ENCODE assay signal across 8 cellular contexts in the genomic region with DNA sequence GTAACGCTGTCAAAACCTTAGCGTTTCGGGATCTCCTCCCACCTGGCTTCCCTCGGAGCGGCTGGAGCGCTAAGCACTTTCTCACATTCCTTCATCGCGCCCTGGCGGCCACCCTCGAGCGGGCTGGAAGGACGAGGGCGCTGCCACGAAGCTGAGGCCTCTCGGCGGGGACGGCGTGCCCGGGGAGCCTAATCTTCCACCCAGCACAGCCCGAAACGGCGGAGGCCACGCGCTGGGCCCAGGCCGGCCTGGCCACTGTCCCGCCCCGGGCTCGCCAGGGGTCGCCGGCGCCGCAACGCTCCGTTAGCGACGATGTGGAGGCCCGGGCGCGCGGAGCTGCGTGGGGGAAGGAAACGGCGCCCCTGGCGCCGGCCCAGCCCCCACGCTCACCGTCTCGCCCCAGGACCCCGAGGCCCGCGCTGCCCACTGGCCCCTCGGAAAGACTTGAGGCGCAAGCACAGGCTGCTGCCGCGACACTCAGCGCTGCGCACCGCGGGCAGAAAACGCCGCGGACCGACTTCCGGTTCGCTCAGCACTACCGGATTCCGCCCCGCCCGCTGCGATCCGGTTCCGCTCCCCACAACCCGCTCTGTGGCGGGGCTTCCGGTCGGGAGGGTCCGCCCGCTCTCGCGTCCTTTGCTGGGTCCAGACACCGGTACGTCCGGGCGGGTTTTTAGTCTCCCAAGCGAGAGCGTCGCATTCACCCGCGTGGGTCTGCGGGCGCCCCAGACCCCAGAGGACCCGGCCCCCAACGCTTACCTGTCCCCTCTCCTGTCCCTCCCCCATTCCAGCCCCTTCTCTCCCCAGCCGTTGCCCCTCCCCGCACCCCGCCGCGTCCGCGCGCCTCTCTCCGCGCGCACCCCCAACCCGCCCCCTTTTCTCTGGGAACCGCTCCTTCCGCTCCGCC. TPM values are rescaled to one million over a fixed set of nuclear protein-coding genes. Genes with fewer than 3 reads are reported as not detected.
DNase-seq lines count a peak whose midpoint lies in the region; ATAC-seq and TF ChIP-seq lines count a peak whose summit lies in the region.

A gene with protein sequence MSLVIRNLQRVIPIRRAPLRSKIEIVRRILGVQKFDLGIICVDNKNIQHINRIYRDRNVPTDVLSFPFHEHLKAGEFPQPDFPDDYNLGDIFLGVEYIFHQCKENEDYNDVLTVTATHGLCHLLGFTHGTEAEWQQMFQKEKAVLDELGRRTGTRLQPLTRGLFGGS (plus strand): TSS at position 582 of the 907 bp plus-strand sequence. CDS start 572 bp downstream, outside the sequence.

- ATAC-seq in HG02571 (IDR thresholded peaks at IDR 0.05; ENCODE audit: unreplicated experiment), result peak; percentile 85
- peak; percentile 98 for ATAC-seq in SK-N-SH treated with all-trans-retinoic acid at 6 μM for 48 hours
- peak; percentile 92 to 97 for ATAC-seq in activated naive CD4-positive, alpha-beta T cell treated with anti-CD3 and anti-CD28 coated beads, Interleukin-2, amount 50 U/mL, for 72 hours

- TF ChIP-seq POLR2A in testis (IDR thresholded peaks at IDR 0.05), result no peak

- intact Hi-C loops in testis (cut with DNase I; ENCODE audit: low total_unique reads), result no loop called here

- H4K20me1 ChIP-seq in osteoblast (ENCODE audit: insufficient read depth, low read length), result peaks cover 22% of the 10 kb centered on the region

- H3K36me3 ChIP-seq in osteoblast (ENCODE audit: insufficient read depth, low read length) (peaks cover 25% of the 10 kb centered on the region), testis (ENCODE audit: low read depth, missing control alignments) (no peaks in the 10 kb centered on the region)

- H3K27ac ChIP-seq in osteoblast (ENCODE audit: low read depth, low read length) (peak within 1 kb of the TSS; percentile 81), testis (peak within 1 kb of the TSS; percentile 95)

- peaks cover 56% of the 10 kb centered on the region for H3K79me2 ChIP-seq in osteoblast (ENCODE audit: insufficient read depth, low read length)

- H3K9me3 ChIP-seq in osteoblast (ENCODE audit: low read depth, low read length), result no peaks in the 10 kb centered on the region
- H3K9me3 ChIP-seq in testis, result no peaks in the 10 kb centered on the region

- peak within 1 kb of the TSS; percentile 92 for H2AFZ ChIP-seq in osteoblast (ENCODE audit: low read length)

- H3K27ac Mint-ChIP-seq in activated naive CD4-positive, alpha-beta T cell treated with anti-CD3 and anti-CD28 coated beads, Interleukin-2, amount 50 U/mL, for 72 hours, result peak within 1 kb of the TSS; percentile 86 to 99

- peak within 1 kb of the TSS; percentile 91 for H3K4me2 ChIP-seq in osteoblast (ENCODE audit: insufficient read depth, low read length)

- peak; percentile 98 for DNase-seq in GM10266 (ENCODE audit: extremely low spot score)
- DNase-seq in NCI-H1048 (lab: John Stamatoyannopoulos, UW), result peak; percentile 88
- DNase-seq in activated naive CD4-positive, alpha-beta T cell treated with anti-CD3 and anti-CD28 coated beads, Interleukin-2, amount 50 U/mL, for 72 hours (ENCODE audit: low spot score in 2 of 2), result peak; percentile 87 to 89
- DNase-seq in glomerular visceral epithelial cell (ENCODE audit: extremely low spot score), result peak; percentile 90
- peak; percentile 98 for DNase-seq in osteoblast (ENCODE audit: insufficient read length, low spot score, missing footprints)
- peak; percentile 91 for DNase-seq in testis

- peaks cover 33% of the 10 kb centered on the region for H3K4me1 ChIP-seq in osteoblast (ENCODE audit: insufficient read depth, low read length)
- peaks cover 19% of the 10 kb centered on the region for H3K4me1 ChIP-seq in testis

- WGBS in testis, 2 donors, result 1% methylated on average over 41 to 107 of the region's 108 CpGs

- H3K4me3 ChIP-seq in osteoblast (ENCODE audit: insufficient read depth, low read length), result peak within 1 kb of the TSS; percentile 93
- H3K4me3 ChIP-seq in testis, result peak within 1 kb of the TSS; percentile 85 to 96

- H3K36me3 Mint-ChIP-seq in activated naive CD4-positive, alpha-beta T cell treated with anti-CD3 and anti-CD28 coated beads, Interleukin-2, amount 50 U/mL, for 72 hours, result peaks cover 20 to 26% of the 10 kb centered on the region in 2 donors

- H3K9me3 Mint-ChIP-seq in activated naive CD4-positive, alpha-beta T cell treated with anti-CD3 and anti-CD28 coated beads, Interleukin-2, amount 50 U/mL, for 72 hours, result no peaks in the 10 kb centered on the region

- H3K27me3 ChIP-seq in osteoblast (ENCODE audit: insufficient read depth, low read length), result no peaks in the 10 kb centered on the region
- H3K27me3 ChIP-seq in testis, result no peaks in the 10 kb centered on the region

- peak; percentile 48 for TF ChIP-seq CTCF in GM10266 (IDR thresholded peaks at IDR 0.05; ENCODE audit: control insufficient read depth, insufficient read depth, low read depth, missing control alignments)
- peak; percentile 34 for TF ChIP-seq CTCF in osteoblast (IDR thresholded peaks at IDR 0.05; ENCODE audit: extremely low read depth, low read depth, low read length)
- TF ChIP-seq CTCF in testis (IDR thresholded peaks at IDR 0.05), result peak; percentile 16 to 20 (median 19)

TF ChIP-seq in SK-N-SH treated with all-trans-retinoic acid at 6 μM for 48 hours, 23 proteins besides CTCF, POLR2A, EP300 and RAD21:
- TF ChIP-seq SNAI2 (CRISPR knock-in tag; IDR thresholded peaks at IDR 0.05), result no peak
- TF ChIP-seq CSDC2 (CRISPR knock-in tag; IDR thresholded peaks at IDR 0.05), result no peak
- TF ChIP-seq RARB (CRISPR knock-in tag; IDR thresholded peaks at IDR 0.05), result no peak
- TF ChIP-seq ZNF70 (CRISPR knock-in tag; IDR thresholded peaks at IDR 0.05), result no peak
- TF ChIP-seq ZFP30 (CRISPR knock-in tag; IDR thresholded peaks at IDR 0.05), result no peak
- no peak for TF ChIP-seq PPARA (CRISPR knock-in tag; IDR thresholded peaks at IDR 0.05; ENCODE audit: borderline replicate concordance)
- TF ChIP-seq ARNTL (CRISPR knock-in tag; IDR thresholded peaks at IDR 0.05; ENCODE audit: borderline replicate concordance, low read depth), result no peak
- TF ChIP-seq ZNF8 (CRISPR knock-in tag; IDR thresholded peaks at IDR 0.05), result no peak
- no peak for TF ChIP-seq ZC3H10 (CRISPR knock-in tag; IDR thresholded peaks at IDR 0.05)
- no peak for TF ChIP-seq ESRRG (CRISPR knock-in tag; IDR thresholded peaks at IDR 0.05)

RNA-seq across cellular contexts. Expression of the gene that starts here (rescaled TPM):
- 10 to 100 TPM in 1 of 2 donors, 1 to 10 TPM in 1; 9.1 to 10.4 TPM for total RNA-seq in activated naive CD4-positive, alpha-beta T cell treated with anti-CD3 and anti-CD28 coated beads, Interleukin-2, amount 50 U/mL, for 72 hours
- total RNA-seq in osteoblast (12.4 and 18.8 TPM in 2 replicates), testis (10 to 100 TPM; 50.7 to 55.0 TPM)
- polyA plus RNA-seq in testis (ENCODE audit: insufficient read depth, low read depth, low replicate concordance), result 141 TPM

Comparison
In these comparisons a context has a peak if more than half of its experiments do, and no peak if none do; other contexts are left out.
1. Peak in every context shown above with its lines: DNase-seq, ATAC-seq, H3K4me3 ChIP-seq and H3K27ac ChIP-seq.